ENCODE assay signal across 11 cellular contexts in genomic region chr7:44767134-44767911, GRCh38. TPM values are rescaled to one million over a fixed set of nuclear protein-coding genes. Genes with fewer than 3 reads are reported as not detected.
DNase-seq lines count a peak whose midpoint lies in the region; ATAC-seq and TF ChIP-seq lines count a peak whose summit lies in the region.
"Had no signal": no experiment of that assay in that cellular context is flagged by ENCODE, and none has a peak within 500 bp of the region (broad histone marks: within the 10 kb centered on the region; RNA-seq: fewer than 3 reads in every experiment).

No MANE protein-coding gene starts in this region.

- ATAC-seq in upper lobe of right lung (no peak), GM21529 (IDR thresholded peaks at IDR 0.05; ENCODE audit: unreplicated experiment) (no peak), GM23338 (no peak)

- H3K9ac ChIP-seq in colonic mucosa (ENCODE audit: low read depth in 2 of 2, low read length in 2 of 2): peak overlapping the region in 1 of 2 donors; percentile 58

- TF ChIP-seq CTCF in colonic mucosa (IDR thresholded peaks at IDR 0.05) (no peak), nephron (IDR thresholded peaks at IDR 0.05; ENCODE audit: unreplicated experiment in 3 of 3) (no peak), upper lobe of right lung (IDR thresholded peaks at IDR 0.05) (no peak), GM23338 (conservative IDR thresholded peaks at IDR 0.05; ENCODE audit: low read depth in 2 of 2) (no peak)

- H3K4me3 Mint-ChIP-seq in activated naive CD4-positive, alpha-beta T cell treated with anti-CD3 and anti-CD28 coated beads, Interleukin-2, amount 50 U/mL, for 24 hours: no peak overlapping the region
- H3K4me3 Mint-ChIP-seq in nephron: peak overlapping the region in 2 of 3 experiments; percentile 73 to 78
- H3K4me3 Mint-ChIP-seq in GM23338: no peak overlapping the region; the same call in 2 of the 3 replicates
- H3K4me3 Mint-ChIP-seq: endodermal cell had no signal

- H3K9me2 ChIP-seq in GM23338 (ENCODE audit: insufficient read depth): no peaks in the 10 kb centered on the region

- no peaks in the 10 kb centered on the region for H3K79me2 ChIP-seq in GM23338 (replicated peaks; ENCODE audit: insufficient read depth)

- H3K36me3 ChIP-seq in colonic mucosa (peaks cover 25% of the 10 kb centered on the region), upper lobe of right lung (peaks cover 56% of the 10 kb centered on the region), GM23338 (ENCODE audit: insufficient read depth) (peaks cover 15% of the 10 kb centered on the region; the same call in 1 of the 2 replicates)

- H3K4me1 ChIP-seq in colonic mucosa (peaks cover 25% of the 10 kb centered on the region), upper lobe of right lung (peaks cover 35% of the 10 kb centered on the region), GM23338 (ENCODE audit: insufficient read depth) (peaks cover 16% of the 10 kb centered on the region; the same call in 1 of the 2 replicates)

- peak overlapping the region; percentile 30 for H3K27ac Mint-ChIP-seq in activated naive CD4-positive, alpha-beta T cell treated with anti-CD3 and anti-CD28 coated beads, Interleukin-2, amount 50 U/mL, for 24 hours
- peak overlapping the region; percentile 99 to 100 (median 99) for H3K27ac Mint-ChIP-seq in nephron
- H3K27ac Mint-ChIP-seq in GM23338: no peak overlapping the region
- H3K27ac Mint-ChIP-seq: endodermal cell had no signal

- peak overlapping the region; percentile 55 for H3K27ac ChIP-seq in colonic mucosa
- H3K27ac ChIP-seq in upper lobe of right lung: peak overlapping the region; percentile 58
- no peak overlapping the region for H3K27ac ChIP-seq in GM23338 (ENCODE audit: low read depth)
- H3K27ac ChIP-seq: SJSA1 had no signal

- DNase-seq in activated naive CD4-positive, alpha-beta T cell (lab: John Stamatoyannopoulos, UW): no peak
- no peak for DNase-seq in colonic mucosa
- DNase-seq in upper lobe of right lung: no peak
- DNase-seq in GM23338 (ENCODE audit: low spot score): no peak
- DNase-seq in kidney glomerular epithelial cell (lab: John Stamatoyannopoulos, UW): no peak
- DNase-seq: endodermal cell; stimulated activated CD4-positive, alpha-beta T cell treated with anti-CD3 and anti-CD28 coated beads, Interleukin-1b, Interleukin-23, amount 100 ng/mL, for 48 hours had no signal

- no peak overlapping the region for H2AFZ ChIP-seq in GM23338

- H3F3A ChIP-seq in GM23338 (replicated peaks; ENCODE audit: low read depth): 0 out of 2 replicates have a peak, but pooled peaks cover 3% of the 10 kb centered on the region

- no peaks in the 10 kb centered on the region for H3K27me3 Mint-ChIP-seq in activated naive CD4-positive, alpha-beta T cell treated with anti-CD3 and anti-CD28 coated beads, Interleukin-2, amount 50 U/mL, for 24 hours
- peaks cover 4% of the 10 kb centered on the region for H3K27me3 Mint-ChIP-seq in nephron (ENCODE audit: low read depth)
- peaks cover 22% of the 10 kb centered on the region for H3K27me3 Mint-ChIP-seq in GM23338 (ENCODE audit: insufficient read depth, low read depth, poor library complexity)

- peaks cover 44% of the 10 kb centered on the region for H3K4me1 Mint-ChIP-seq in activated naive CD4-positive, alpha-beta T cell treated with anti-CD3 and anti-CD28 coated beads, Interleukin-2, amount 50 U/mL, for 24 hours
- H3K4me1 Mint-ChIP-seq in nephron (peaks cover 42% of the 10 kb centered on the region), GM23338 (peaks cover 21% of the 10 kb centered on the region)
- H3K4me1 Mint-ChIP-seq: endodermal cell had no signal

- H4K20me1 ChIP-seq in GM23338 (replicated peaks; ENCODE audit: insufficient read depth): peaks cover 7% of the 10 kb centered on the region; the same call in 1 of the 2 replicates

- H3K9me3 ChIP-seq in colonic mucosa (no peaks in the 10 kb centered on the region), upper lobe of right lung (no peaks in the 10 kb centered on the region)
- H3K9me3 ChIP-seq: SJSA1 had no signal

- H3K4me3 ChIP-seq in colonic mucosa (no peak overlapping the region), upper lobe of right lung (no peak overlapping the region), GM23338 (no peak overlapping the region)
- H3K4me3 ChIP-seq: SJSA1 had no signal

- H3K27me3 ChIP-seq in colonic mucosa (no peaks in the 10 kb centered on the region), upper lobe of right lung (no peaks in the 10 kb centered on the region), GM23338 (ENCODE audit: insufficient read depth) (no peaks in the 10 kb centered on the region)
- H3K27me3 ChIP-seq: SJSA1 had no signal

- H3K36me3 Mint-ChIP-seq in activated naive CD4-positive, alpha-beta T cell treated with anti-CD3 and anti-CD28 coated beads, Interleukin-2, amount 50 U/mL, for 24 hours: peaks cover 7% of the 10 kb centered on the region
- H3K36me3 Mint-ChIP-seq in nephron (ENCODE audit: low read depth) (peaks cover 37% of the 10 kb centered on the region), GM23338 (ENCODE audit: low read depth) (peaks cover 54% of the 10 kb centered on the region)

- H3K4me2 ChIP-seq in GM23338: no peak overlapping the region

- intact Hi-C loops in colonic mucosa (cut with DNase I): loop anchor here (10.0 kb wide), 1 partner anchor 173 kb away; no protein-coding TSS in a partner anchor
- intact Hi-C loops in upper lobe of right lung (cut with DNase I): no loop called here

- H3K9me3 Mint-ChIP-seq in activated naive CD4-positive, alpha-beta T cell treated with anti-CD3 and anti-CD28 coated beads, Interleukin-2, amount 50 U/mL, for 24 hours: no peaks in the 10 kb centered on the region
- H3K9me3 Mint-ChIP-seq in nephron: no peaks in the 10 kb centered on the region
- H3K9me3 Mint-ChIP-seq in GM23338: no peaks in the 10 kb centered on the region; the same call in 2 of the 3 replicates
- H3K9me3 Mint-ChIP-seq: endodermal cell had no signal

TF ChIP-seq in GM23338, 12 proteins besides CTCF, POLR2A, EP300 and RAD21 (continues in another document):
- no peak for TF ChIP-seq STAT1 (IDR thresholded peaks at IDR 0.05; ENCODE audit: unreplicated experiment)
- no peak for TF ChIP-seq ZNF462 (CRISPR knock-in tag; IDR thresholded peaks at IDR 0.05)

RNA-seq across cellular contexts. Expression of gene ZMIZ2, which starts 18.7 kb away (rescaled TPM):
- total RNA-seq in colonic mucosa (100 to 1,000 TPM in 1 of 2 donors, 10 to 100 TPM in 1; 61.8 to 112 TPM), upper lobe of right lung (95.4 TPM)
- total RNA-seq in GM23338 (2014; rRNA removed; shearing (Covaris generic)): 30.4 and 46.1 TPM in 2 replicates
- polyA plus RNA-seq in GM23338 (2016; fragmentation: Nextera tagmentation; extraction: Ambion mirVana): 15.2 and 15.5 TPM in 2 replicates

RNA-seq across cellular contexts. Expression of gene PPIA, which starts 29.2 kb away (rescaled TPM):
- total RNA-seq in colonic mucosa (1,000 to 10,000 TPM; 1,435 to 2,110 TPM), upper lobe of right lung (970 TPM)
- 4,367 and 4,717 TPM in 2 replicates for total RNA-seq in GM23338 (2014; rRNA removed; shearing (Covaris generic))
- 6,375 and 6,524 TPM in 2 replicates for polyA plus RNA-seq in GM23338 (2016; fragmentation: Nextera tagmentation; extraction: Ambion mirVana)

Comparison
In these comparisons a context has a peak if more than half of its experiments do, and no peak if none do; other contexts are left out.
1. H3K4me3 Mint-ChIP-seq: peak in nephron (2 of 3); none in activated naive CD4-positive, alpha-beta T cell treated with anti-CD3 and anti-CD28 coated beads, Interleukin-2, amount 50 U/mL, for 24 hours (single experiment) and GM23338 (single experiment).